1 cellular context compared by ENCODE assay signal in the genomic region with DNA sequence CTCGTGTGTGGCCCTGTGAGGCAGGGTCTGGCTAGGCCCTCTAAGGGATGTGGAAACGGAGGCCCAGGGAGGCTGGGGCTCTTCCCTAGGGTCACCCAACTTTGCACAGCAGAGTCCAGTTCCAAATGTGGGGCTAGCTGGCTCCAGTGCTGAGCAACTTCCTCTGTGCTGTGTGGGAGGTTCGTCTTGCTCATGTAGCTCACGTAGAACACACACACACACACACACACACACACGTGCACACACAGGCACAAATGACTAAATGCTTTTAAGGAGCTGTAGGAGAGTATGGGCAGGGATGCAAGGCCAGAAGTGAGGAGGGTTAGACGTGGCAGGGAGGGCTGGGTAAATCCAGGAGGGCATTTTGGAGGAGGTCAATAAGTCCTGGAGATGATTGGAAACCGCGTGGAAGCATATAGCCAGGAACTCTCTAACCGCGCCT.
TF ChIP-seq lines count a peak whose summit lies in the region.

No MANE protein-coding gene starts in this region.

TF ChIP-seq in GM12878, 131 proteins besides CTCF, POLR2A, EP300 and RAD21 (continued from another document):
- TF ChIP-seq, protein P1, sequence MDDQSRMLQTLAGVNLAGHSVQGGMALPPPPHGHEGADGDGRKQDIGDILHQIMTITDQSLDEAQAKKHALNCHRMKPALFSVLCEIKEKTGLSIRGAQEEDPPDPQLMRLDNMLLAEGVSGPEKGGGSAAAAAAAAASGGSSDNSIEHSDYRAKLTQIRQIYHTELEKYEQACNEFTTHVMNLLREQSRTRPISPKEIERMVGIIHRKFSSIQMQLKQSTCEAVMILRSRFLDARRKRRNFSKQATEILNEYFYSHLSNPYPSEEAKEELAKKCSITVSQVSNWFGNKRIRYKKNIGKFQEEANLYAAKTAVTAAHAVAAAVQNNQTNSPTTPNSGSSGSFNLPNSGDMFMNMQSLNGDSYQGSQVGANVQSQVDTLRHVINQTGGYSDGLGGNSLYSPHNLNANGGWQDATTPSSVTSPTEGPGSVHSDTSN (IDR thresholded peaks at IDR 0.05; ENCODE audit: insufficient replicate concordance, low read depth, low read length), result no peak
- TF ChIP-seq ZNF622 (IDR thresholded peaks at IDR 0.05) (no peak), NFYA (IDR thresholded peaks at IDR 0.05; ENCODE audit: borderline replicate concordance, low read depth, low read length) (no peak), RUNX3 (IDR thresholded peaks at IDR 0.05; ENCODE audit: low read length) (no peak), ATF7 (IDR thresholded peaks at IDR 0.05; ENCODE audit: low read depth) (peak; percentile 52), MYC (IDR thresholded peaks at IDR 0.05; ENCODE audit: insufficient read depth, insufficient read length, insufficient replicate concordance, low read length, severe bottlenecking) (no peak), DPF2 (IDR thresholded peaks at IDR 0.05) (peak; percentile 88; the same call in 1 of the 2 replicates), NR2C1 (IDR thresholded peaks at IDR 0.05) (no peak), CREB1 (IDR thresholded peaks at IDR 0.05; ENCODE audit: low read depth) (0 out of 2 replicates have a peak, but pooled peaks have one; percentile 34), RELA (IDR thresholded peaks at IDR 0.05; ENCODE audit: borderline replicate concordance, partially characterized antibody) (no peak), MTA2 (IDR thresholded peaks at IDR 0.05; ENCODE audit: low read depth) (no peak), JUND (IDR thresholded peaks at IDR 0.05; ENCODE audit: low read depth, low read length) (0 out of 2 replicates have a peak, but pooled peaks have one; percentile 31), IRF4 (IDR thresholded peaks at IDR 0.05; ENCODE audit: low read depth, low read length) (peak; percentile 57; the same call in 1 of the 2 replicates), CHD2 (IDR thresholded peaks at IDR 0.05; ENCODE audit: borderline replicate concordance, low read depth, low read length) (0 out of 2 replicates have a peak, but pooled peaks have one; percentile 11), RFX5 (IDR thresholded peaks at IDR 0.05; ENCODE audit: low read depth, low read length) (no peak), IKZF2 (IDR thresholded peaks at IDR 0.05) (no peak), NBN (IDR thresholded peaks at IDR 0.05) (peak; percentile 86), PAX5 (IDR thresholded peaks at IDR 0.05; ENCODE audit: borderline replicate concordance, low read depth, low read length) (0 out of 2 replicates have a peak, but pooled peaks have one; percentile 10), CREM (IDR thresholded peaks at IDR 0.05; ENCODE audit: low read depth) (peak; percentile 61; the same call in 1 of the 2 replicates), RAD51 (IDR thresholded peaks at IDR 0.05) (no peak), NFIC (IDR thresholded peaks at IDR 0.05; ENCODE audit: low read depth, low read length) (no peak), PML (IDR thresholded peaks at IDR 0.05; ENCODE audit: low read length) (no peak), NFXL1 (IDR thresholded peaks at IDR 0.05; ENCODE audit: borderline replicate concordance) (no peak), TAF1 (IDR thresholded peaks at IDR 0.05; ENCODE audit: borderline replicate concordance, low read depth, low read length) (0 out of 2 replicates have a peak, but pooled peaks have one; percentile 17), HDGF (IDR thresholded peaks at IDR 0.05) (peak; percentile 65; the same call in 1 of the 2 replicates)
- TF ChIP-seq, protein P2, sequence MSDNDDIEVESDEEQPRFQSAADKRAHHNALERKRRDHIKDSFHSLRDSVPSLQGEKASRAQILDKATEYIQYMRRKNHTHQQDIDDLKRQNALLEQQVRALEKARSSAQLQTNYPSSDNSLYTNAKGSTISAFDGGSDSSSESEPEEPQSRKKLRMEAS (IDR thresholded peaks at IDR 0.05; ENCODE audit: low read depth, low read length), result 0 out of 2 replicates have a peak, but pooled peaks have one; percentile 41
- TF ChIP-seq, protein P3, sequence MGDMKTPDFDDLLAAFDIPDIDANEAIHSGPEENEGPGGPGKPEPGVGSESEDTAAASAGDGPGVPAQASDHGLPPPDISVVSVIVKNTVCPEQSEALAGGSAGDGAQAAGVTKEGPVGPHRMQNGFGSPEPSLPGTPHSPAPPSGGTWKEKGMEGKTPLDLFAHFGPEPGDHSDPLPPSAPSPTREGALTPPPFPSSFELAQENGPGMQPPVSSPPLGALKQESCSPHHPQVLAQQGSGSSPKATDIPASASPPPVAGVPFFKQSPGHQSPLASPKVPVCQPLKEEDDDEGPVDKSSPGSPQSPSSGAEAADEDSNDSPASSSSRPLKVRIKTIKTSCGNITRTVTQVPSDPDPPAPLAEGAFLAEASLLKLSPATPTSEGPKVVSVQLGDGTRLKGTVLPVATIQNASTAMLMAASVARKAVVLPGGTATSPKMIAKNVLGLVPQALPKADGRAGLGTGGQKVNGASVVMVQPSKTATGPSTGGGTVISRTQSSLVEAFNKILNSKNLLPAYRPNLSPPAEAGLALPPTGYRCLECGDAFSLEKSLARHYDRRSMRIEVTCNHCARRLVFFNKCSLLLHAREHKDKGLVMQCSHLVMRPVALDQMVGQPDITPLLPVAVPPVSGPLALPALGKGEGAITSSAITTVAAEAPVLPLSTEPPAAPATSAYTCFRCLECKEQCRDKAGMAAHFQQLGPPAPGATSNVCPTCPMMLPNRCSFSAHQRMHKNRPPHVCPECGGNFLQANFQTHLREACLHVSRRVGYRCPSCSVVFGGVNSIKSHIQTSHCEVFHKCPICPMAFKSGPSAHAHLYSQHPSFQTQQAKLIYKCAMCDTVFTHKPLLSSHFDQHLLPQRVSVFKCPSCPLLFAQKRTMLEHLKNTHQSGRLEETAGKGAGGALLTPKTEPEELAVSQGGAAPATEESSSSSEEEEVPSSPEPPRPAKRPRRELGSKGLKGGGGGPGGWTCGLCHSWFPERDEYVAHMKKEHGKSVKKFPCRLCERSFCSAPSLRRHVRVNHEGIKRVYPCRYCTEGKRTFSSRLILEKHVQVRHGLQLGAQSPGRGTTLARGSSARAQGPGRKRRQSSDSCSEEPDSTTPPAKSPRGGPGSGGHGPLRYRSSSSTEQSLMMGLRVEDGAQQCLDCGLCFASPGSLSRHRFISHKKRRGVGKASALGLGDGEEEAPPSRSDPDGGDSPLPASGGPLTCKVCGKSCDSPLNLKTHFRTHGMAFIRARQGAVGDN (IDR thresholded peaks at IDR 0.05), result peak; percentile 27; the same call in 1 of the 2 replicates
- TF ChIP-seq, protein P4, sequence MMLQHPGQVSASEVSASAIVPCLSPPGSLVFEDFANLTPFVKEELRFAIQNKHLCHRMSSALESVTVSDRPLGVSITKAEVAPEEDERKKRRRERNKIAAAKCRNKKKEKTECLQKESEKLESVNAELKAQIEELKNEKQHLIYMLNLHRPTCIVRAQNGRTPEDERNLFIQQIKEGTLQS (IDR thresholded peaks at IDR 0.05; ENCODE audit: borderline replicate concordance, extremely low read depth, low read depth, low read length), result no peak
- TF ChIP-seq, protein P5, sequence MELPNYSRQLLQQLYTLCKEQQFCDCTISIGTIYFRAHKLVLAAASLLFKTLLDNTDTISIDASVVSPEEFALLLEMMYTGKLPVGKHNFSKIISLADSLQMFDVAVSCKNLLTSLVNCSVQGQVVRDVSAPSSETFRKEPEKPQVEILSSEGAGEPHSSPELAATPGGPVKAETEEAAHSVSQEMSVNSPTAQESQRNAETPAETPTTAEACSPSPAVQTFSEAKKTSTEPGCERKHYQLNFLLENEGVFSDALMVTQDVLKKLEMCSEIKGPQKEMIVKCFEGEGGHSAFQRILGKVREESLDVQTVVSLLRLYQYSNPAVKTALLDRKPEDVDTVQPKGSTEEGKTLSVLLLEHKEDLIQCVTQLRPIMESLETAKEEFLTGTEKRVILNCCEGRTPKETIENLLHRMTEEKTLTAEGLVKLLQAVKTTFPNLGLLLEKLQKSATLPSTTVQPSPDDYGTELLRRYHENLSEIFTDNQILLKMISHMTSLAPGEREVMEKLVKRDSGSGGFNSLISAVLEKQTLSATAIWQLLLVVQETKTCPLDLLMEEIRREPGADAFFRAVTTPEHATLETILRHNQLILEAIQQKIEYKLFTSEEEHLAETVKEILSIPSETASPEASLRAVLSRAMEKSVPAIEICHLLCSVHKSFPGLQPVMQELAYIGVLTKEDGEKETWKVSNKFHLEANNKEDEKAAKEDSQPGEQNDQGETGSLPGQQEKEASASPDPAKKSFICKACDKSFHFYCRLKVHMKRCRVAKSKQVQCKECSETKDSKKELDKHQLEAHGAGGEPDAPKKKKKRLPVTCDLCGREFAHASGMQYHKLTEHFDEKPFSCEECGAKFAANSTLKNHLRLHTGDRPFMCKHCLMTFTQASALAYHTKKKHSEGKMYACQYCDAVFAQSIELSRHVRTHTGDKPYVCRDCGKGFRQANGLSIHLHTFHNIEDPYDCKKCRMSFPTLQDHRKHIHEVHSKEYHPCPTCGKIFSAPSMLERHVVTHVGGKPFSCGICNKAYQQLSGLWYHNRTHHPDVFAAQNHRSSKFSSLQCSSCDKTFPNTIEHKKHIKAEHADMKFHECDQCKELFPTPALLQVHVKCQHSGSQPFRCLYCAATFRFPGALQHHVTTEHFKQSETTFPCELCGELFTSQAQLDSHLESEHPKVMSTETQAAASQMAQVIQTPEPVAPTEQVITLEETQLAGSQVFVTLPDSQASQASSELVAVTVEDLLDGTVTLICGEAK (IDR thresholded peaks at IDR 0.05; ENCODE audit: borderline replicate concordance), result no peak
- TF ChIP-seq, protein P6, sequence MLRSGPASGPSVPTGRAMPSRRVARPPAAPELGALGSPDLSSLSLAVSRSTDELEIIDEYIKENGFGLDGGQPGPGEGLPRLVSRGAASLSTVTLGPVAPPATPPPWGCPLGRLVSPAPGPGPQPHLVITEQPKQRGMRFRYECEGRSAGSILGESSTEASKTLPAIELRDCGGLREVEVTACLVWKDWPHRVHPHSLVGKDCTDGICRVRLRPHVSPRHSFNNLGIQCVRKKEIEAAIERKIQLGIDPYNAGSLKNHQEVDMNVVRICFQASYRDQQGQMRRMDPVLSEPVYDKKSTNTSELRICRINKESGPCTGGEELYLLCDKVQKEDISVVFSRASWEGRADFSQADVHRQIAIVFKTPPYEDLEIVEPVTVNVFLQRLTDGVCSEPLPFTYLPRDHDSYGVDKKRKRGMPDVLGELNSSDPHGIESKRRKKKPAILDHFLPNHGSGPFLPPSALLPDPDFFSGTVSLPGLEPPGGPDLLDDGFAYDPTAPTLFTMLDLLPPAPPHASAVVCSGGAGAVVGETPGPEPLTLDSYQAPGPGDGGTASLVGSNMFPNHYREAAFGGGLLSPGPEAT (IDR thresholded peaks at IDR 0.05; ENCODE audit: low read depth), result no peak
- TF ChIP-seq, protein P7, sequence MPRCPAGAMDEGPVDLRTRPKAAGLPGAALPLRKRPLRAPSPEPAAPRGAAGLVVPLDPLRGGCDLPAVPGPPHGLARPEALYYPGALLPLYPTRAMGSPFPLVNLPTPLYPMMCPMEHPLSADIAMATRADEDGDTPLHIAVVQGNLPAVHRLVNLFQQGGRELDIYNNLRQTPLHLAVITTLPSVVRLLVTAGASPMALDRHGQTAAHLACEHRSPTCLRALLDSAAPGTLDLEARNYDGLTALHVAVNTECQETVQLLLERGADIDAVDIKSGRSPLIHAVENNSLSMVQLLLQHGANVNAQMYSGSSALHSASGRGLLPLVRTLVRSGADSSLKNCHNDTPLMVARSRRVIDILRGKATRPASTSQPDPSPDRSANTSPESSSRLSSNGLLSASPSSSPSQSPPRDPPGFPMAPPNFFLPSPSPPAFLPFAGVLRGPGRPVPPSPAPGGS (IDR thresholded peaks at IDR 0.05; ENCODE audit: borderline replicate concordance, insufficient read depth, low read depth, low read length, poor library complexity, severe bottlenecking), result peak; percentile 77
- TF ChIP-seq, protein P8, sequence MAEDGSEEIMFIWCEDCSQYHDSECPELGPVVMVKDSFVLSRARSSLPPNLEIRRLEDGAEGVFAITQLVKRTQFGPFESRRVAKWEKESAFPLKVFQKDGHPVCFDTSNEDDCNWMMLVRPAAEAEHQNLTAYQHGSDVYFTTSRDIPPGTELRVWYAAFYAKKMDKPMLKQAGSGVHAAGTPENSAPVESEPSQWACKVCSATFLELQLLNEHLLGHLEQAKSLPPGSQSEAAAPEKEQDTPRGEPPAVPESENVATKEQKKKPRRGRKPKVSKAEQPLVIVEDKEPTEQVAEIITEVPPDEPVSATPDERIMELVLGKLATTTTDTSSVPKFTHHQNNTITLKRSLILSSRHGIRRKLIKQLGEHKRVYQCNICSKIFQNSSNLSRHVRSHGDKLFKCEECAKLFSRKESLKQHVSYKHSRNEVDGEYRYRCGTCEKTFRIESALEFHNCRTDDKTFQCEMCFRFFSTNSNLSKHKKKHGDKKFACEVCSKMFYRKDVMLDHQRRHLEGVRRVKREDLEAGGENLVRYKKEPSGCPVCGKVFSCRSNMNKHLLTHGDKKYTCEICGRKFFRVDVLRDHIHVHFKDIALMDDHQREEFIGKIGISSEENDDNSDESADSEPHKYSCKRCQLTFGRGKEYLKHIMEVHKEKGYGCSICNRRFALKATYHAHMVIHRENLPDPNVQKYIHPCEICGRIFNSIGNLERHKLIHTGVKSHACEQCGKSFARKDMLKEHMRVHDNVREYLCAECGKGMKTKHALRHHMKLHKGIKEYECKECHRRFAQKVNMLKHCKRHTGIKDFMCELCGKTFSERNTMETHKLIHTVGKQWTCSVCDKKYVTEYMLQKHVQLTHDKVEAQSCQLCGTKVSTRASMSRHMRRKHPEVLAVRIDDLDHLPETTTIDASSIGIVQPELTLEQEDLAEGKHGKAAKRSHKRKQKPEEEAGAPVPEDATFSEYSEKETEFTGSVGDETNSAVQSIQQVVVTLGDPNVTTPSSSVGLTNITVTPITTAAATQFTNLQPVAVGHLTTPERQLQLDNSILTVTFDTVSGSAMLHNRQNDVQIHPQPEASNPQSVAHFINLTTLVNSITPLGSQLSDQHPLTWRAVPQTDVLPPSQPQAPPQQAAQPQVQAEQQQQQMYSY (CRISPR knock-in tag; IDR thresholded peaks at IDR 0.05), result no peak
